ENCODE assay signal across 1 cellular context in the genomic region with DNA sequence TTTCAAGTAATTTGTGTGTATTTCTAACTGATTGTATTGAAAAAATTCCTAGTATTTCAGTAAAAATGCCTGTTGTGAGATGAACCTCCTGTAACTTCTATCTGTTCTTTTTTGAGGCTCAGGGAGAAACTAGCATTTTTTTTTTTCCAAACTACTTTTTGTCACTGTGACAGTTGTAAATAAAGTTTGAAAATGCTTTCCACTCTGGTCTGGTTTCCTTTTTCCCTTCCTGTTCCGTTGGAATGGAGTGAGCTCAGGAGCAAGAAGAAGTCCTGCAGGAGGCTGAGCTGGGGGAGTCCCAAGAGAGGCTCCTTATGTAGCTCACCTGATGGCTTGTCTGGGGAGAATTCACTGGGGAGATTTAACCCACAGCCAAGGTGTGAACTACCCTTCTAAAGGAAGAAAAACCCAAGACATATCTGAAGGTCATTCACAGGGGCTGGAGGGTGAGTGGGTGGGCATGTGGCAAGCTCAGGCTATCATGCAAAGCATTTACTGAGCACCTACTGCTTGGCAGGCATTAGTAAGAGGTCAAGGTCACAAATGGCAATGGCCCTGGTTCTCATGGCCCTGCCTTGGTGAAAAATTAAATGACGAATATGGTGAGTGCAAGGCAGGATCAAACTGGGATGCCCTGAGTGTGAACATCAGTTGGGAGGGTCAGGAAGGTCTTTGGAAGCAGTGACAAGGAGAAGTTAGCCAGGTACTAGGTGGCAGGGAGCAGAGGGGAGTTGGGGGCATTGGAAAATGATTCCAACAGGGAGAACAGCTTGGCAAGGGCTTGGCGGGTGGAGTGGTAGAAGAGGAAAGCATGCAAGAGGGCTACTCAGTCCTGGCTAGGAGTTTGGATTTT.
TF ChIP-seq lines count a peak whose summit lies in the region.

No MANE protein-coding gene starts in this region.

TF ChIP-seq in GM23338, 12 proteins besides CTCF, POLR2A, EP300 and RAD21:
- TF ChIP-seq, protein P1, sequence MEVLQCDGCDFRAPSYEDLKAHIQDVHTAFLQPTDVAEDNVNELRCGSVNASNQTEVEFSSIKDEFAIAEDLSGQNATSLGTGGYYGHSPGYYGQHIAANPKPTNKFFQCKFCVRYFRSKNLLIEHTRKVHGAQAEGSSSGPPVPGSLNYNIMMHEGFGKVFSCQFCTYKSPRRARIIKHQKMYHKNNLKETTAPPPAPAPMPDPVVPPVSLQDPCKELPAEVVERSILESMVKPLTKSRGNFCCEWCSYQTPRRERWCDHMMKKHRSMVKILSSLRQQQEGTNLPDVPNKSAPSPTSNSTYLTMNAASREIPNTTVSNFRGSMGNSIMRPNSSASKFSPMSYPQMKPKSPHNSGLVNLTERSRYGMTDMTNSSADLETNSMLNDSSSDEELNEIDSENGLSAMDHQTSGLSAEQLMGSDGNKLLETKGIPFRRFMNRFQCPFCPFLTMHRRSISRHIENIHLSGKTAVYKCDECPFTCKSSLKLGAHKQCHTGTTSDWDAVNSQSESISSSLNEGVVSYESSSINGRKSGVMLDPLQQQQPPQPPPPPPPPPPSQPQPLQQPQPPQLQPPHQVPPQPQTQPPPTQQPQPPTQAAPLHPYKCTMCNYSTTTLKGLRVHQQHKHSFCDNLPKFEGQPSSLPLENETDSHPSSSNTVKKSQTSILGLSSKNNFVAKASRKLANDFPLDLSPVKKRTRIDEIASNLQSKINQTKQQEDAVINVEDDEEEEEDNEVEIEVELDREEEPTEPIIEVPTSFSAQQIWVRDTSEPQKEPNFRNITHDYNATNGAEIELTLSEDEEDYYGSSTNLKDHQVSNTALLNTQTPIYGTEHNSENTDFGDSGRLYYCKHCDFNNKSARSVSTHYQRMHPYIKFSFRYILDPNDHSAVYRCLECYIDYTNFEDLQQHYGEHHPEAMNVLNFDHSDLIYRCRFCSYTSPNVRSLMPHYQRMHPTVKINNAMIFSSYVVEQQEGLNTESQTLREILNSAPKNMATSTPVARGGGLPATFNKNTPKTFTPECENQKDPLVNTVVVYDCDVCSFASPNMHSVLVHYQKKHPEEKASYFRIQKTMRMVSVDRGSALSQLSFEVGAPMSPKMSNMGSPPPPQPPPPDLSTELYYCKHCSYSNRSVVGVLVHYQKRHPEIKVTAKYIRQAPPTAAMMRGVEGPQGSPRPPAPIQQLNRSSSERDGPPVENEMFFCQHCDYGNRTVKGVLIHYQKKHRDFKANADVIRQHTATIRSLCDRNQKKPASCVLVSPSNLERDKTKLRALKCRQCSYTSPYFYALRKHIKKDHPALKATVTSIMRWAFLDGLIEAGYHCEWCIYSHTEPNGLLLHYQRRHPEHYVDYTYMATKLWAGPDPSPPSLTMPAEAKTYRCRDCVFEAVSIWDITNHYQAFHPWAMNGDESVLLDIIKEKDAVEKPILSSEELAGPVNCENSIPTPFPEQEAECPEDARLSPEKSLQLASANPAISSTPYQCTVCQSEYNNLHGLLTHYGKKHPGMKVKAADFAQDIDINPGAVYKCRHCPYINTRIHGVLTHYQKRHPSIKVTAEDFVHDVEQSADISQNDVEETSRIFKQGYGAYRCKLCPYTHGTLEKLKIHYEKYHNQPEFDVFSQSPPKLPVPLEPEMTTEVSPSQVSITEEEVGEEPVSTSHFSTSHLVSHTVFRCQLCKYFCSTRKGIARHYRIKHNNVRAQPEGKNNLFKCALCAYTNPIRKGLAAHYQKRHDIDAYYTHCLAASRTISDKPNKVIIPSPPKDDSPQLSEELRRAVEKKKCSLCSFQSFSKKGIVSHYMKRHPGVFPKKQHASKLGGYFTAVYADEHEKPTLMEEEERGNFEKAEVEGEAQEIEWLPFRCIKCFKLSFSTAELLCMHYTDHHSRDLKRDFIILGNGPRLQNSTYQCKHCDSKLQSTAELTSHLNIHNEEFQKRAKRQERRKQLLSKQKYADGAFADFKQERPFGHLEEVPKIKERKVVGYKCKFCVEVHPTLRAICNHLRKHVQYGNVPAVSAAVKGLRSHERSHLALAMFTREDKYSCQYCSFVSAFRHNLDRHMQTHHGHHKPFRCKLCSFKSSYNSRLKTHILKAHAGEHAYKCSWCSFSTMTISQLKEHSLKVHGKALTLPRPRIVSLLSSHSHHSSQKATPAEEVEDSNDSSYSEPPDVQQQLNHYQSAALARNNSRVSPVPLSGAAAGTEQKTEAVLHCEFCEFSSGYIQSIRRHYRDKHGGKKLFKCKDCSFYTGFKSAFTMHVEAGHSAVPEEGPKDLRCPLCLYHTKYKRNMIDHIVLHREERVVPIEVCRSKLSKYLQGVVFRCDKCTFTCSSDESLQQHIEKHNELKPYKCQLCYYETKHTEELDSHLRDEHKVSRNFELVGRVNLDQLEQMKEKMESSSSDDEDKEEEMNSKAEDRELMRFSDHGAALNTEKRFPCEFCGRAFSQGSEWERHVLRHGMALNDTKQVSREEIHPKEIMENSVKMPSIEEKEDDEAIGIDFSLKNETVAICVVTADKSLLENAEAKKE (CRISPR knock-in tag; IDR thresholded peaks at IDR 0.05), result no peak
- TF ChIP-seq EZH2phosphoT487 (IDR thresholded peaks at IDR 0.05; ENCODE audit: unreplicated experiment) (no peak), POLR2AphosphoS5 (IDR thresholded peaks at IDR 0.05; ENCODE audit: low read depth) (no peak), STAT1 (IDR thresholded peaks at IDR 0.05; ENCODE audit: unreplicated experiment) (no peak), NANOG (IDR thresholded peaks at IDR 0.05; ENCODE audit: borderline replicate concordance) (no peak), EZH2 (IDR thresholded peaks at IDR 0.05; ENCODE audit: low read depth, unreplicated experiment) (no peak), JUNB (IDR thresholded peaks at IDR 0.05; ENCODE audit: unreplicated experiment) (no peak), ZNF331 (CRISPR knock-in tag; IDR thresholded peaks at IDR 0.05; ENCODE audit: low read depth) (no peak), CREB1 (CRISPR knock-in tag; IDR thresholded peaks at IDR 0.05; ENCODE audit: low read depth) (no peak), ZNF114 (CRISPR knock-in tag; IDR thresholded peaks at IDR 0.05) (no peak)
- TF ChIP-seq, protein P2, sequence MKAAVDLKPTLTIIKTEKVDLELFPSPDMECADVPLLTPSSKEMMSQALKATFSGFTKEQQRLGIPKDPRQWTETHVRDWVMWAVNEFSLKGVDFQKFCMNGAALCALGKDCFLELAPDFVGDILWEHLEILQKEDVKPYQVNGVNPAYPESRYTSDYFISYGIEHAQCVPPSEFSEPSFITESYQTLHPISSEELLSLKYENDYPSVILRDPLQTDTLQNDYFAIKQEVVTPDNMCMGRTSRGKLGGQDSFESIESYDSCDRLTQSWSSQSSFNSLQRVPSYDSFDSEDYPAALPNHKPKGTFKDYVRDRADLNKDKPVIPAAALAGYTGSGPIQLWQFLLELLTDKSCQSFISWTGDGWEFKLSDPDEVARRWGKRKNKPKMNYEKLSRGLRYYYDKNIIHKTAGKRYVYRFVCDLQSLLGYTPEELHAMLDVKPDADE (IDR thresholded peaks at IDR 0.05), result no peak
- TF ChIP-seq, protein P3, sequence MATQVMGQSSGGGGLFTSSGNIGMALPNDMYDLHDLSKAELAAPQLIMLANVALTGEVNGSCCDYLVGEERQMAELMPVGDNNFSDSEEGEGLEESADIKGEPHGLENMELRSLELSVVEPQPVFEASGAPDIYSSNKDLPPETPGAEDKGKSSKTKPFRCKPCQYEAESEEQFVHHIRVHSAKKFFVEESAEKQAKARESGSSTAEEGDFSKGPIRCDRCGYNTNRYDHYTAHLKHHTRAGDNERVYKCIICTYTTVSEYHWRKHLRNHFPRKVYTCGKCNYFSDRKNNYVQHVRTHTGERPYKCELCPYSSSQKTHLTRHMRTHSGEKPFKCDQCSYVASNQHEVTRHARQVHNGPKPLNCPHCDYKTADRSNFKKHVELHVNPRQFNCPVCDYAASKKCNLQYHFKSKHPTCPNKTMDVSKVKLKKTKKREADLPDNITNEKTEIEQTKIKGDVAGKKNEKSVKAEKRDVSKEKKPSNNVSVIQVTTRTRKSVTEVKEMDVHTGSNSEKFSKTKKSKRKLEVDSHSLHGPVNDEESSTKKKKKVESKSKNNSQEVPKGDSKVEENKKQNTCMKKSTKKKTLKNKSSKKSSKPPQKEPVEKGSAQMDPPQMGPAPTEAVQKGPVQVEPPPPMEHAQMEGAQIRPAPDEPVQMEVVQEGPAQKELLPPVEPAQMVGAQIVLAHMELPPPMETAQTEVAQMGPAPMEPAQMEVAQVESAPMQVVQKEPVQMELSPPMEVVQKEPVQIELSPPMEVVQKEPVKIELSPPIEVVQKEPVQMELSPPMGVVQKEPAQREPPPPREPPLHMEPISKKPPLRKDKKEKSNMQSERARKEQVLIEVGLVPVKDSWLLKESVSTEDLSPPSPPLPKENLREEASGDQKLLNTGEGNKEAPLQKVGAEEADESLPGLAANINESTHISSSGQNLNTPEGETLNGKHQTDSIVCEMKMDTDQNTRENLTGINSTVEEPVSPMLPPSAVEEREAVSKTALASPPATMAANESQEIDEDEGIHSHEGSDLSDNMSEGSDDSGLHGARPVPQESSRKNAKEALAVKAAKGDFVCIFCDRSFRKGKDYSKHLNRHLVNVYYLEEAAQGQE (IDR thresholded peaks at IDR 0.05; ENCODE audit: unreplicated experiment), result no peak
TF ChIP-seq in GM23338: peak in this region for 0.
